9 cellular contexts compared by ENCODE assay signal in genomic region chr1:113042336-113043143, GRCh38. TPM values are rescaled to one million over a fixed set of nuclear protein-coding genes. Genes with fewer than 3 reads are reported as not detected.
DNase-seq lines count a peak whose midpoint lies in the region; ATAC-seq and TF ChIP-seq lines count a peak whose summit lies in the region.
"Had no signal": no experiment of that assay in that cellular context is flagged by ENCODE, and none has a peak within 500 bp of the region (broad histone marks: within the 10 kb centered on the region; RNA-seq: fewer than 3 reads in every experiment).

No MANE protein-coding gene starts in this region.

- H3K27me3 ChIP-seq in WERI-Rb-1 (ENCODE audit: insufficient read depth, low read depth, severe bottlenecking), result no peaks in the 10 kb centered on the region
- no peaks in the 10 kb centered on the region for H3K27me3 ChIP-seq in thyroid gland

- H3K9me3 ChIP-seq in WERI-Rb-1 (ENCODE audit: severe bottlenecking), result no peaks in the 10 kb centered on the region
- no peaks in the 10 kb centered on the region for H3K9me3 ChIP-seq in mucosa of descending colon
- no peaks in the 10 kb centered on the region for H3K9me3 ChIP-seq in thyroid gland

- peaks cover 17% of the 10 kb centered on the region for H3K4me1 ChIP-seq in mucosa of descending colon (ENCODE audit: low read depth)
- H3K4me1 ChIP-seq in thyroid gland, result peaks cover 0 to 8% of the 10 kb centered on the region in 2 donors

- TF ChIP-seq CTCF in WERI-Rb-1 (IDR thresholded peaks at IDR 0.05; ENCODE audit: low read depth, low read length) (peak; percentile 76), mucosa of descending colon (IDR thresholded peaks at IDR 0.05) (peak; percentile 47), thyroid gland (IDR thresholded peaks at IDR 0.05) (peak in 4 of 6 experiments; percentile 38 to 62 (median 60))

- H3K27ac ChIP-seq in WERI-Rb-1 (peak overlapping the region; percentile 54), thyroid gland (no peak overlapping the region)

- ATAC-seq in mucosa of descending colon, result peak; percentile 92

- intact Hi-C loops in mucosa of descending colon (cut with DNase I, micrococcal nuclease), result loop anchor here (2.0 to 10.0 kb wide), 3 partner anchors 160 to 328 kb away; partner anchors contain the start of gene PPM1J (in 1 of the 2)
- intact Hi-C loops in thyroid gland (cut with DNase I), result no loop called here

- WGBS in thyroid gland, 2 donors, result 24 to 29% methylated on average over 11 of the region's 11 CpGs

- no peaks in the 10 kb centered on the region for H3K36me3 ChIP-seq in WERI-Rb-1
- H3K36me3 ChIP-seq in mucosa of descending colon (ENCODE audit: low read depth), result no peaks in the 10 kb centered on the region
- H3K36me3 ChIP-seq in thyroid gland, result no peaks in the 10 kb centered on the region

- TF ChIP-seq POLR2A in thyroid gland (IDR thresholded peaks at IDR 0.05), result no peak

- DNase-seq in NCI-H1417 (lab: John Stamatoyannopoulos, UW) (peak; percentile 24 to 77 (median 60)), NCI-H1417 treated with DMSO at 0.1 percent for 48 hours (lab: John Stamatoyannopoulos, UW) (no peak), HCEC 1CT (peak; percentile 76), NCI-H1048 (lab: John Stamatoyannopoulos, UW) (peak; percentile 69), WERI-Rb-1 (peak; percentile 81), fibroblast of gingiva (ENCODE audit: low read depth) (peak; percentile 80), mucosa of descending colon (peak; percentile 65 to 85 (median 81)), thyroid gland (peak; percentile 46 to 57)

- H3K4me3 ChIP-seq in WERI-Rb-1 (ENCODE audit: low read depth, low read length), result no peak overlapping the region
- no peak overlapping the region for H3K4me3 ChIP-seq in mucosa of descending colon
- no peak overlapping the region for H3K4me3 ChIP-seq in thyroid gland (replicated peaks in 1 of 3)
- H3K4me3 ChIP-seq: skin epidermis had no signal

RNA-seq across cellular contexts. Expression of gene LRIG2, which starts 30.5 kb away (rescaled TPM):
- total RNA-seq in mucosa of descending colon, result 10 to 100 TPM; 15.4 to 26.8 (median 16.4) TPM
- total RNA-seq in thyroid gland, result 10 to 100 TPM; 23.0 to 41.9 (median 30.6) TPM
